8 cellular contexts compared by ENCODE assay signal in genomic region chr18:77765468-77765867, GRCh38.
A peak's percentile ranks its signal among the peaks of the same experiment; 100 is the strongest.
DNase-seq lines count a peak whose midpoint lies in the region; ATAC-seq, FAIRE-seq and TF ChIP-seq lines count a peak whose summit lies in the region.

No MANE protein-coding gene starts in this region.

- no peak overlapping the region for H3K9ac ChIP-seq in H1 (replicated peaks in 1 of 4; ENCODE audit: extremely low read depth in 1 of 4, low read depth in 3 of 4, low read length in 3 of 4)

- H3K4ac ChIP-seq in H1 (replicated peaks; ENCODE audit: insufficient read length, low read depth, low read length): no peak overlapping the region

- no peak for TF ChIP-seq EP300 in H1 (IDR thresholded peaks at IDR 0.05; ENCODE audit: borderline replicate concordance in 1 of 2, low read depth in 2 of 2, low read length in 2 of 2)

- POLR2A ChIA-PET in H1 (lab: Charles Lee; ENCODE audit: partially characterized antibody): no interaction called here

- no peak overlapping the region for H3K18ac ChIP-seq in H1 (ENCODE audit: extremely low read depth, low read length)

- no peaks in the 10 kb centered on the region for H3K9me3 Mint-ChIP-seq in stimulated activated naive B cell treated with anti-CD40 and anti-IgM and Interleukin-4, amounts not matched to agents 10 μg/mL and 1 μg/mL and 100 μg/mL, for 72 hours

- peaks cover 0 to 9% (median 6%) of the 10 kb centered on the region in 4 experiments; a peak in 4 of 7 replicates for H3K4me1 ChIP-seq in H1 (replicated peaks in 1 of 4; ENCODE audit: control insufficient read depth in 3 of 4, insufficient read depth in 4 of 4, low read length in 3 of 4)

- ATAC-seq in stimulated activated naive B cell treated with anti-CD40 and anti-IgM and Interleukin-4, amounts not matched to agents 10 μg/mL and 1 μg/mL and 100 μg/mL, for 72 hours (replicated peaks): peak; percentile 55 to 58
- ATAC-seq in HG03378 (IDR thresholded peaks at IDR 0.05; ENCODE audit: unreplicated experiment): no peak
- ATAC-seq in GM19452 (IDR thresholded peaks at IDR 0.05; ENCODE audit: unreplicated experiment): no peak

- WGBS in H1 (ENCODE audit: extremely low coverage in 1 of 2, insufficient coverage in 1 of 2, insufficient read length in 1 of 2, insufficient replicate concordance in 2 of 2, low coverage in 1 of 2, low lambda C conversion rate in 2 of 2, missing lambda C conversion rate in 1 of 2), 2 experiments: 40% methylated on average over 9 of the region's 9 CpGs; no CpG with 5 or more reads in 1 of the 2 experiments

- H4K20me1 ChIP-seq in H1 (replicated peaks in 1 of 2; ENCODE audit: control insufficient read depth in 1 of 2, insufficient read depth in 2 of 2, low read length in 2 of 2): no peaks in the 10 kb centered on the region

- no peak overlapping the region for H2BK15ac ChIP-seq in H1 (ENCODE audit: low read length)

- DNase-seq in A172 (ENCODE audit: low spot score): peak; percentile 1
- no peak for DNase-seq in GM13977 (ENCODE audit: low spot score)
- DNase-seq in NCI-H2227 treated with DMSO at 0.1 percent for 48 hours (lab: John Stamatoyannopoulos, UW): peak; percentile 3
- DNase-seq in H1 (ENCODE audit: low read depth in 1 of 2, low spot score in 2 of 2): peak in 1 of 2 experiments; percentile 71
- DNase-seq in stimulated activated naive B cell treated with anti-CD40 and anti-IgM and Interleukin-4, amounts not matched to agents 10 μg/mL and 1 μg/mL and 100 μg/mL, for 72 hours: no peak
- no peak for DNase-seq in NCI-H446 treated with DMSO at 0.1 percent for 48 hours (lab: John Stamatoyannopoulos, UW)

- no peak overlapping the region for H3K23ac ChIP-seq in H1 (ENCODE audit: insufficient read length)

- H3K79me2 ChIP-seq in H1 (ENCODE audit: control insufficient read depth in 1 of 2, insufficient read depth in 2 of 2, low read length in 2 of 2): no peaks in the 10 kb centered on the region

- H3K27me3 ChIP-seq in H1 (replicated peaks in 1 of 4; ENCODE audit: control insufficient read depth in 3 of 4, extremely low read depth in 1 of 4, insufficient read depth in 3 of 4, low read length in 3 of 4): no peaks in the 10 kb centered on the region

- H3K4me3 Mint-ChIP-seq in stimulated activated naive B cell treated with anti-CD40 and anti-IgM and Interleukin-4, amounts not matched to agents 10 μg/mL and 1 μg/mL and 100 μg/mL, for 72 hours: no peak overlapping the region

- CTCF ChIA-PET in H1 (lab: Charles Lee; ENCODE audit: partially characterized antibody): interaction anchor here (0.9 to 1.3 kb wide), 5 partner anchors 10 to 786 kb away, joined by 3 to 6 read pairs (median 4); no protein-coding TSS in a partner anchor

- H2AK5ac ChIP-seq in H1 (ENCODE audit: low read depth, low read length): no peak overlapping the region

- no peak overlapping the region for H4K91ac ChIP-seq in H1 (replicated peaks; ENCODE audit: insufficient read length, low read length)

- H3K27ac Mint-ChIP-seq in stimulated activated naive B cell treated with anti-CD40 and anti-IgM and Interleukin-4, amounts not matched to agents 10 μg/mL and 1 μg/mL and 100 μg/mL, for 72 hours: no peak overlapping the region

- peaks cover 5 to 10% of the 10 kb centered on the region in 2 experiments; a peak in 2 of 4 replicates for H3K9me3 ChIP-seq in H1 (ENCODE audit: insufficient read depth in 2 of 2, low read depth in 1 of 2, low read length in 1 of 2)

- in situ Hi-C loops in GM13977 (cut with MboI; ENCODE audit: low pct_unique_long_range_greater_than_20kb, low sequenced_read_pairs, unreplicated experiment): no loop called here

- no peak for FAIRE-seq in H1 (lab: Jason Lieb, UNC)

- no peak overlapping the region for H3K27ac ChIP-seq in H1 (ENCODE audit: low read depth, low read length)

- H2BK120ac ChIP-seq in H1 (replicated peaks; ENCODE audit: low read depth, low read length): no peak overlapping the region

- no peak overlapping the region for H2BK20ac ChIP-seq in H1 (ENCODE audit: low read length)

- H2AFZ ChIP-seq in H1 (ENCODE audit: low read length): peak overlapping the region; percentile 19; the same call in 1 of the 2 replicates

- no peak overlapping the region for H3K56ac ChIP-seq in H1 (replicated peaks; ENCODE audit: insufficient read length, low read depth, low read length)

- no peak overlapping the region for H4K5ac ChIP-seq in H1 (ENCODE audit: insufficient read length, low read depth, low read length)

- no peaks in the 10 kb centered on the region for H3K36me3 ChIP-seq in H1 (ENCODE audit: control insufficient read depth in 2 of 4, insufficient read depth in 4 of 4, low read length in 3 of 4)

- H3K4me3 ChIP-seq in H1 (ENCODE audit: extremely low read depth in 1 of 4, insufficient read depth in 2 of 4, low read depth in 3 of 4, low read length in 4 of 4): no peak overlapping the region

- no peaks in the 10 kb centered on the region for H3K79me1 ChIP-seq in H1 (ENCODE audit: low read depth, low read length)

- no peaks in the 10 kb centered on the region for H3K36me3 Mint-ChIP-seq in stimulated activated naive B cell treated with anti-CD40 and anti-IgM and Interleukin-4, amounts not matched to agents 10 μg/mL and 1 μg/mL and 100 μg/mL, for 72 hours

- no peak overlapping the region for H3K4me2 ChIP-seq in H1 (ENCODE audit: insufficient read depth in 1 of 2, low read depth in 2 of 2, low read length in 2 of 2)

- H3K27me3 Mint-ChIP-seq in stimulated activated naive B cell treated with anti-CD40 and anti-IgM and Interleukin-4, amounts not matched to agents 10 μg/mL and 1 μg/mL and 100 μg/mL, for 72 hours: peaks cover 0 to 3% of the 10 kb centered on the region in 2 donors

- no peak overlapping the region for H3K14ac ChIP-seq in H1 (ENCODE audit: insufficient read length)

- H2BK5ac ChIP-seq in H1 (ENCODE audit: low read depth, low read length): no peak overlapping the region

- H4K8ac ChIP-seq in H1 (ENCODE audit: extremely low read depth, insufficient read depth, low read length): no peak overlapping the region

- peaks cover 5 to 6% of the 10 kb centered on the region in 2 donors for H3K4me1 Mint-ChIP-seq in stimulated activated naive B cell treated with anti-CD40 and anti-IgM and Interleukin-4, amounts not matched to agents 10 μg/mL and 1 μg/mL and 100 μg/mL, for 72 hours

- TF ChIP-seq POLR2A in H1 (IDR thresholded peaks at IDR 0.05; ENCODE audit: control extremely low read depth in 1 of 2, low read depth in 2 of 2, low read length in 2 of 2): no peak

- peak; percentile 90 to 92 for TF ChIP-seq RAD21 in H1 (IDR thresholded peaks at IDR 0.05 in 1 of 2, conservative IDR thresholded peaks at IDR 0.05 in 1 of 2; ENCODE audit: low read depth in 2 of 2, low read length in 2 of 2)

- H3K23me2 ChIP-seq in H1 (ENCODE audit: low read depth, low read length): no peaks in the 10 kb centered on the region

- no peak overlapping the region for H2BK12ac ChIP-seq in H1 (ENCODE audit: low read depth, low read length)

- TF ChIP-seq CTCF in GM13977 (IDR thresholded peaks at IDR 0.05; ENCODE audit: extremely low read depth, insufficient read depth, missing control alignments) (peak; percentile 28), H1 (IDR thresholded peaks at IDR 0.05; ENCODE audit: control extremely low read depth in 1 of 3, insufficient read depth in 1 of 3, low read depth in 1 of 3, low read length in 3 of 3) (peak; percentile 65 to 82 (median 72))

TF ChIP-seq in H1, 55 proteins besides CTCF, POLR2A, EP300 and RAD21:
- TF ChIP-seq HDAC2 (IDR thresholded peaks at IDR 0.05; ENCODE audit: borderline replicate concordance in 1 of 2, low read depth in 2 of 2, low read length in 2 of 2) (no peak), SP4 (IDR thresholded peaks at IDR 0.05; ENCODE audit: low read length) (no peak), JUND (IDR thresholded peaks at IDR 0.05; ENCODE audit: low read length) (no peak), TAF1 (IDR thresholded peaks at IDR 0.05; ENCODE audit: low read depth, low read length) (no peak), CBX8 (IDR thresholded peaks at IDR 0.05; ENCODE audit: borderline replicate concordance, low read depth, low read length) (no peak), EZH2 (IDR thresholded peaks at IDR 0.05; ENCODE audit: low read depth, low read length, severe bottlenecking) (no peak), RBBP5 (IDR thresholded peaks at IDR 0.05; ENCODE audit: borderline replicate concordance, low read depth, low read length) (no peak), GTF2F1 (IDR thresholded peaks at IDR 0.05; ENCODE audit: borderline replicate concordance, low read depth, low read length) (no peak), POU5F1 (IDR thresholded peaks at IDR 0.05; ENCODE audit: low read depth, low read length) (no peak), KDM1A (IDR thresholded peaks at IDR 0.05; ENCODE audit: borderline replicate concordance, low read length) (no peak), NANOG (IDR thresholded peaks at IDR 0.05; ENCODE audit: insufficient read depth, low read depth, low read length, poor library complexity, severe bottlenecking) (no peak), JUN (IDR thresholded peaks at IDR 0.05; ENCODE audit: low read depth, low read length) (no peak)

Comparison
In these comparisons a context has a peak if more than half of its experiments do, and no peak if none do; other contexts are left out.
1. DNase-seq: peak in A172 (single experiment) and NCI-H2227 treated with DMSO at 0.1 percent for 48 hours (single experiment); none in GM13977 (single experiment), stimulated activated naive B cell treated with anti-CD40 and anti-IgM and Interleukin-4, amounts not matched to agents 10 μg/mL and 1 μg/mL and 100 μg/mL, for 72 hours (single experiment) and NCI-H446 treated with DMSO at 0.1 percent for 48 hours (single experiment).
2. ATAC-seq: peak in stimulated activated naive B cell treated with anti-CD40 and anti-IgM and Interleukin-4, amounts not matched to agents 10 μg/mL and 1 μg/mL and 100 μg/mL, for 72 hours (2 of 2); none in HG03378 (single experiment) and GM19452 (single experiment).